ENCODE assay signal across 17 cellular contexts in genomic region chr14:25136811-25137210, GRCh38.
DNase-seq lines count a peak whose midpoint lies in the region; ATAC-seq, FAIRE-seq and TF ChIP-seq lines count a peak whose summit lies in the region.
"Had no signal": no experiment of that assay in that cellular context is flagged by ENCODE, and none has a peak within 500 bp of the region (broad histone marks: within the 10 kb centered on the region; RNA-seq: fewer than 3 reads in every experiment).

No MANE protein-coding gene starts in this region.

- H3K36me3 Mint-ChIP-seq in astrocyte (ENCODE audit: low read depth, unreplicated experiment), result no peaks in the 10 kb centered on the region
- H3K36me3 Mint-ChIP-seq: CD14-positive monocyte; CD8-positive, alpha-beta memory T cell had no signal

- no peak for DNase-seq in astrocyte (ENCODE audit: low read depth)
- peak; percentile 60 for DNase-seq in myocyte (ENCODE audit: low read depth)
- peak; percentile 84 to 85 for DNase-seq in thyroid gland
- DNase-seq in AML-193 (lab: John Stamatoyannopoulos, UW), result no peak
- no peak for DNase-seq in Right ventricle myocardium inferior (ENCODE audit: missing footprints)
- DNase-seq: Caco-2; CD8-positive, alpha-beta memory T cell; DND-41; HCEC 1CT; IMR-90; KBM-7 had no signal

- H3K27me3 Mint-ChIP-seq in astrocyte (ENCODE audit: low read depth, unreplicated experiment), result peaks cover 1% of the 10 kb centered on the region

- FAIRE-seq in astrocyte (lab: Jason Lieb, UNC), result no peak
- FAIRE-seq: A204.1, GM12878, GM18507 had no signal

- H3K36me3 ChIP-seq in HEK293 (ENCODE audit: control insufficient read depth in 2 of 2, insufficient read depth in 1 of 2, low read length in 2 of 2) (no peaks in the 10 kb centered on the region), astrocyte (ENCODE audit: insufficient read depth, low read length) (no peaks in the 10 kb centered on the region), thyroid gland (no peaks in the 10 kb centered on the region)

- H3K27ac ChIP-seq in HEK293 (ENCODE audit: extremely low read depth, low read depth, low read length) (no peak overlapping the region), astrocyte (ENCODE audit: low read depth, low read length) (no peak overlapping the region), thyroid gland (peak overlapping the region in 1 of 3 donors; percentile 41)

- no peak for TF ChIP-seq POLR2A in thyroid gland (IDR thresholded peaks at IDR 0.05)

- H3K9me3 ChIP-seq in HEK293 (ENCODE audit: control insufficient read depth, insufficient read depth, low read depth, low read length), result no peaks in the 10 kb centered on the region
- no peaks in the 10 kb centered on the region for H3K9me3 ChIP-seq in astrocyte (ENCODE audit: insufficient read depth, low read depth, low read length)
- no peaks in the 10 kb centered on the region for H3K9me3 ChIP-seq in thyroid gland
- H3K9me3 ChIP-seq: Caco-2 had no signal

- H3K9me3 Mint-ChIP-seq in astrocyte (ENCODE audit: unreplicated experiment), result peaks cover 3% of the 10 kb centered on the region
- H3K9me3 Mint-ChIP-seq: CD8-positive, alpha-beta memory T cell had no signal

- H3K4me1 Mint-ChIP-seq in astrocyte (ENCODE audit: low read depth, unreplicated experiment), result peaks cover 38% of the 10 kb centered on the region

- no peaks in the 10 kb centered on the region for H3K4me1 ChIP-seq in HEK293 (ENCODE audit: control insufficient read depth, insufficient read depth, low read length)
- H3K4me1 ChIP-seq in astrocyte (ENCODE audit: insufficient read depth, low read length), result no peaks in the 10 kb centered on the region
- H3K4me1 ChIP-seq in thyroid gland, result peaks cover 17 to 19% of the 10 kb centered on the region in 2 donors
- H3K4me1 ChIP-seq: Caco-2 had no signal

- H3K9ac ChIP-seq in astrocyte (ENCODE audit: low read length), result no peak overlapping the region

- 37 to 45% methylated on average over 4 to 5 of the region's 5 CpGs for WGBS in thyroid gland, 2 donors

- no peaks in the 10 kb centered on the region for H4K20me1 ChIP-seq in astrocyte (ENCODE audit: insufficient read depth, low read length)

- peak overlapping the region; percentile 82 for H3K27ac Mint-ChIP-seq in astrocyte (ENCODE audit: unreplicated experiment)
- H3K27ac Mint-ChIP-seq: CD14-positive monocyte had no signal

- H2AFZ ChIP-seq in astrocyte (ENCODE audit: low read depth, low read length), result no peak overlapping the region

- H3K79me2 ChIP-seq in astrocyte (ENCODE audit: insufficient read depth, low read length), result no peaks in the 10 kb centered on the region

- ATAC-seq in Right ventricle myocardium inferior, result no peak
- no peak for ATAC-seq in GM19328 (IDR thresholded peaks at IDR 0.05; ENCODE audit: unreplicated experiment)
- ATAC-seq: GM12878 had no signal

- peak overlapping the region; percentile 13 for H3K4me3 Mint-ChIP-seq in astrocyte (ENCODE audit: unreplicated experiment)
- H3K4me3 Mint-ChIP-seq: CD14-positive monocyte; CD8-positive, alpha-beta memory T cell had no signal

- CTCF ChIA-PET in HEK293 (lab: Yijun Ruan, JAX), result interaction anchor here (0.6 to 0.9 kb wide), 2 partner anchors 21 to 530 kb away, joined by 3 to 4 read pairs; no protein-coding TSS in a partner anchor

- H3K4me3 ChIP-seq in HEK293 (ENCODE audit: low read depth, low read length) (no peak overlapping the region), astrocyte (ENCODE audit: insufficient read depth, low read depth, low read length) (no peak overlapping the region), thyroid gland (replicated peaks in 1 of 3) (no peak overlapping the region)
- H3K4me3 ChIP-seq: GM12878 had no signal

- POLR2A ChIA-PET in HEK293 (lab: Yijun Ruan, JAX), result no interaction called here

- intact Hi-C loops in thyroid gland (cut with DNase I), result loop anchor here (10.0 kb wide), 1 partner anchor 92 kb away; no protein-coding TSS in a partner anchor
- intact Hi-C loops in Right ventricle myocardium inferior (cut with DNase I), result no loop called here

- no peak overlapping the region for H3K4me2 ChIP-seq in astrocyte (ENCODE audit: low read length)

- TF ChIP-seq CTCF in HEK293 (tag by site-specific recombination; IDR thresholded peaks at IDR 0.05) (no peak), astrocyte (IDR thresholded peaks at IDR 0.05; ENCODE audit: insufficient read depth, low read depth, low read length) (no peak), thyroid gland (IDR thresholded peaks at IDR 0.05) (no peak)

- peaks cover 9% of the 10 kb centered on the region for H3K27me3 ChIP-seq in astrocyte (ENCODE audit: insufficient read depth, low read length)
- H3K27me3 ChIP-seq in thyroid gland, result no peaks in the 10 kb centered on the region

TF ChIP-seq in HEK293, 187 proteins besides CTCF, POLR2A, EP300 and RAD21:
- peak; percentile 35; the same call in 1 of the 2 replicates for TF ChIP-seq PRDM10 (tag by site-specific recombination; IDR thresholded peaks at IDR 0.05)
- no peak for TF ChIP-seq ZNF843 (tag by site-specific recombination; IDR thresholded peaks at IDR 0.05)
TF ChIP-seq in HEK293: peak in this region for 1.

Comparison
In these comparisons a context has a peak if more than half of its experiments do, and no peak if none do; other contexts are left out.
1. DNase-seq: peak in myocyte (single experiment) and thyroid gland (2 of 2); none in astrocyte (single experiment), AML-193 (0 of 2) and Right ventricle myocardium inferior (single experiment).